In the genomic region with DNA sequence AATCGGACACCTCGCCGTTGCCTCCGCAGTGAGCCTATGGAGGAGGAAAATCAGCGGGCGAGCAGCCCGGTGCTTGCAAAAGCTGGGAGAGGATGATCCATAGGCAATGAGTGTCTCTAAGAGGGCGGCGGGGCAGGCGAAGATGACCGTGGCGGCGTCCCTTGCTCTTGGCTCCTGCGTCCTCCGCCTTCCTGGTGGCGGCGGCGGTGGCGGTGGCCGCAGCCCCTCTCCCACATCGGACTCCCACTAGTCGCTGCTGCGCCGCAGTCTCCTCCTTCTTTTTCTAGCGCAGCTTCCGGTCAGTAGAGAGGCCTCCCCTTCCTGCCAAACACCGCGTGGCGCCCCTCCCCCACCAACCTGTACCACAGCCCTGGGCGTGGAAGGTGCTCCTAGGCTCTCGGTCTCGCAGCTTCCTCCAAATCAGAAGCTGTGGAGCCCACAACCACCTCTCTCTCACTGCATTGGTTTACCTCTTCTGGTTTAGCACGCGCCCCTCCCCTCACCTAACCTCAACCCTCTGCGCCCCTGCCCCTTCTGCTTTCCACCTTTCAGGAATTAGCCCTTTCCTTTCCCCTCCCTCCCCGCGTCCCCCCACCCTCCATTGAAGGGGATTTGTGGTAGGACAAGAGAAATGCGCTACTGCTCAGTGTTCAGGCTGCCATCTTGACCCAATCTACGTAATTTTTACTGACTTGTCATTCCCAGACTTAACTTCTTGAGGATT, we compare ENCODE assay signal across 9 cellular contexts. TPM values are rescaled to one million over a fixed set of nuclear protein-coding genes. Genes with fewer than 3 reads are reported as not detected.
DNase-seq lines count a peak whose midpoint lies in the region; ATAC-seq and TF ChIP-seq lines count a peak whose summit lies in the region.
"Had no signal": no experiment of that assay in that cellular context is flagged by ENCODE, and none has a peak within 500 bp of the region (broad histone marks: within the 10 kb centered on the region; RNA-seq: fewer than 3 reads in every experiment).

SPIN3 (minus strand) TSS at position 271 of the 724 bp plus-strand sequence. CDS start 594 bp downstream, outside the sequence.

- 17% methylated on average over 11 of the region's 39 CpGs for WGBS in right lobe of liver (ENCODE audit: insufficient coverage, low coverage, low lambda C conversion rate, missing lambda C conversion rate)

- H3K4me1 ChIP-seq in right lobe of liver = no peaks in the 10 kb centered on the region
- H3K4me1 ChIP-seq: BLaER1 treated with 17β-estradiol and CSF1 and Interleukin-3, amounts not matched to agents 10 nM and 100 nM had no signal

- peak within 1 kb of the TSS in 1 of 3 donors; percentile 16 for H3K27ac ChIP-seq in right lobe of liver
- H3K27ac ChIP-seq: BLaER1 treated with 17β-estradiol and CSF1 and Interleukin-3, amounts not matched to agents 10 nM and 100 nM had no signal

- no peaks in the 10 kb centered on the region for H3K27me3 ChIP-seq in right lobe of liver

- no peak for TF ChIP-seq CTCF in right lobe of liver (IDR thresholded peaks at IDR 0.05)

- ATAC-seq in GM18861 (IDR thresholded peaks at IDR 0.05; ENCODE audit: unreplicated experiment) (peak; percentile 98), HG03045 (IDR thresholded peaks at IDR 0.05; ENCODE audit: unreplicated experiment) (peak; percentile 100), right lobe of liver (peak; percentile 98 to 99 (median 99))

- H3K4me3 ChIP-seq in right lobe of liver = peak within 1 kb of the TSS; percentile 54 to 66 (median 57)
- H3K4me3 ChIP-seq: BLaER1 treated with 17β-estradiol and CSF1 and Interleukin-3, amounts not matched to agents 10 nM and 100 nM had no signal

- DNase-seq in 8988T (peak; percentile 29), NCI-H446 treated with DMSO at 0.1 percent for 48 hours (lab: John Stamatoyannopoulos, UW) (peak; percentile 76), ecto neural progenitor cell (ENCODE audit: low spot score) (peak; percentile 88), right lobe of liver (peak; percentile 89 to 91 (median 89))
- DNase-seq in activated CD4-positive, alpha-beta T cell treated with anti-CD3 and anti-CD28 coated beads, Interleukin-2, amount 50 U/mL, for 48 hours = peak; percentile 76 to 80
- DNase-seq in stimulated activated CD4-positive, alpha-beta T cell treated with anti-CD3 and anti-CD28 coated beads, Interleukin-2, amount 100 ng/mL, for 4 hours (ENCODE audit: low read depth) = peak; percentile 44

- intact Hi-C loops in right lobe of liver (cut with DNase I) = no loop called here

- H3K9me3 ChIP-seq in right lobe of liver = no peaks in the 10 kb centered on the region

- no peaks in the 10 kb centered on the region for H3K36me3 ChIP-seq in right lobe of liver
- H3K36me3 ChIP-seq: BLaER1 treated with 17β-estradiol and CSF1 and Interleukin-3, amounts not matched to agents 10 nM and 100 nM had no signal

- peak; percentile 70 for TF ChIP-seq POLR2A in right lobe of liver (IDR thresholded peaks at IDR 0.05)

RNA-seq across cellular contexts. Expression of gene SPIN3, which starts in this region (rescaled TPM):
- total RNA-seq in right lobe of liver = 1 to 10 TPM; 5.7 to 6.9 (median 6.5) TPM

Comparison
In these comparisons a context has a peak if more than half of its experiments do, and no peak if none do; other contexts are left out.
1. DNase-seq: peak in every context shown above with its lines; median percentile 89 in right lobe of liver; 88 in ecto neural progenitor cell; 78 in activated CD4-positive, alpha-beta T cell treated with anti-CD3 and anti-CD28 coated beads, Interleukin-2, amount 50 U/mL, for 48 hours; 76 in NCI-H446 treated with DMSO at 0.1 percent for 48 hours; 44 in stimulated activated CD4-positive, alpha-beta T cell treated with anti-CD3 and anti-CD28 coated beads, Interleukin-2, amount 100 ng/mL, for 4 hours; 29 in 8988T.